ENCODE assay signal across 24 cellular contexts in genomic region chr17:71713846-71714245, GRCh38.
"Had no signal": no experiment of that assay in that cellular context is flagged by ENCODE, and none has a peak within 500 bp of the region (broad histone marks: within the 10 kb centered on the region; RNA-seq: fewer than 3 reads in every experiment).

No MANE protein-coding gene starts in this region.

- H3K4me3 ChIP-seq: left lung, lower lobe of right lung, right atrium auricular region, skin epidermis, stomach, testis, thyroid gland, transverse colon, upper lobe of left lung had no signal

- DNase-seq: hypothalamus; immature natural killer cell; kidney; left colon; left lung; lower lobe of right lung; mammary epithelial cell; mesenchymal stem cell; naive thymus-derived CD8-positive, alpha-beta T cell; occipital lobe; stimulated activated CD4-positive, alpha-beta T cell treated with anti-CD3 and anti-CD28 coated beads, Interleukin-12 subunit alpha, Interleukin-12 subunit beta, amount 100 ng/mL, for 4 hours; stimulated activated CD4-positive, alpha-beta T cell treated with anti-CD3 and anti-CD28 coated beads, Interleukin-15, amount 100 ng/mL, for 24 hours; stimulated activated CD4-positive, alpha-beta T cell treated with anti-CD3 and anti-CD28 coated beads, Interleukin-2, amount 100 ng/mL, for 24 hours; stimulated activated CD4-positive, alpha-beta T cell treated with anti-CD3 and anti-CD28 coated beads, Interleukin-4, amount 100 ng/mL, for 1 hour; stimulated activated naive B cell treated with anti-CD40 and anti-IgM and Interleukin-4, amounts not matched to agents 10 μg/mL and 1 μg/mL and 100 μg/mL, for 72 hours; stimulated activated naive CD8-positive, alpha-beta T cell treated with anti-CD3 and anti-CD28 coated beads, Interleukin-15, Interleukin-2, amounts not matched to agents 100 U/mL and 50 U/mL, for 24 hours; stomach; testis; thyroid gland; transverse colon; upper lobe of left lung had no signal

- FAIRE-seq: islet of Langerhans, kidney had no signal
